8 cellular contexts compared by ENCODE assay signal in genomic region chr1:157490337-157491165, GRCh38.
DNase-seq lines count a peak whose midpoint lies in the region; ATAC-seq and TF ChIP-seq lines count a peak whose summit lies in the region.

No MANE protein-coding gene starts in this region.

- TF ChIP-seq CTCF in GM12872 (IDR thresholded peaks at IDR 0.05; ENCODE audit: insufficient read depth, low read depth, low read length) (peak; percentile 73), SU-DHL-6 (IDR thresholded peaks at IDR 0.05; ENCODE audit: insufficient read depth, low read length, poor library complexity, severe bottlenecking) (peak; percentile 67), body of pancreas (IDR thresholded peaks at IDR 0.05) (peak; percentile 38 to 70 (median 56)), kidney epithelial cell (IDR thresholded peaks at IDR 0.05; ENCODE audit: insufficient read depth, low read length, poor library complexity, severe bottlenecking) (peak; percentile 72)

- no peaks in the 10 kb centered on the region for H3K27me3 ChIP-seq in SU-DHL-6 (ENCODE audit: low read length)
- H3K27me3 ChIP-seq in body of pancreas, result no peaks in the 10 kb centered on the region
- peaks cover 3% of the 10 kb centered on the region for H3K27me3 ChIP-seq in kidney epithelial cell (ENCODE audit: control insufficient read depth, insufficient read depth, low read length)

- H3K4me1 ChIP-seq in body of pancreas, result no peaks in the 10 kb centered on the region

- 18 to 33% methylated on average over 6 to 18 of the region's 18 CpGs for WGBS in body of pancreas, 2 donors

- H3K4me2 ChIP-seq in SU-DHL-6 (ENCODE audit: low read depth, low read length, poor library complexity, severe bottlenecking), result no peak overlapping the region

- no peak overlapping the region for H3K27ac ChIP-seq in SU-DHL-6 (ENCODE audit: low read depth, low read length)
- no peak overlapping the region for H3K27ac ChIP-seq in body of pancreas

- peak; percentile 64 for ATAC-seq in body of pancreas
- ATAC-seq in HG02970 (IDR thresholded peaks at IDR 0.05; ENCODE audit: low FRiP score, unreplicated experiment), result no peak
- no peak for ATAC-seq in HG03439 (IDR thresholded peaks at IDR 0.05; ENCODE audit: unreplicated experiment)

- no peaks in the 10 kb centered on the region for H3K36me3 ChIP-seq in SU-DHL-6 (ENCODE audit: low read length)
- no peaks in the 10 kb centered on the region for H3K36me3 ChIP-seq in body of pancreas (replicated peaks in 1 of 2; ENCODE audit: insufficient read depth in 1 of 2, low read depth in 2 of 2)
- no peaks in the 10 kb centered on the region for H3K36me3 ChIP-seq in kidney epithelial cell (ENCODE audit: control insufficient read depth, insufficient read depth, low read length)

- no peak overlapping the region for H2AFZ ChIP-seq in SU-DHL-6 (ENCODE audit: low read depth, low read length, severe bottlenecking)

- H3K4me3 ChIP-seq in SU-DHL-6 (ENCODE audit: insufficient read depth, low read length, poor library complexity, severe bottlenecking) (no peak overlapping the region), body of pancreas (no peak overlapping the region), kidney epithelial cell (ENCODE audit: low read depth, low read length) (no peak overlapping the region)

- no peak for TF ChIP-seq POLR2A in body of pancreas (IDR thresholded peaks at IDR 0.05)

- no peak overlapping the region for H3K9ac ChIP-seq in SU-DHL-6 (ENCODE audit: low read length)

- DNase-seq in NAMALWA (ENCODE audit: low spot score) (peak; percentile 84), body of pancreas (peak; percentile 73 to 84 (median 80)), kidney epithelial cell (ENCODE audit: low read depth) (no peak)
- peak; percentile 57 for DNase-seq in stimulated activated CD4-positive, alpha-beta T cell treated with anti-CD3 and anti-CD28 coated beads, Interleukin-4, amount 100 ng/mL, for 1 hour

- no peaks in the 10 kb centered on the region for H3K79me2 ChIP-seq in SU-DHL-6 (ENCODE audit: insufficient read depth, low read length)

- H4K20me1 ChIP-seq in SU-DHL-6 (ENCODE audit: low read depth, low read length), result no peaks in the 10 kb centered on the region

- H3F3A ChIP-seq in SU-DHL-6 (ENCODE audit: insufficient read depth), result peaks cover 2% of the 10 kb centered on the region; the same call in 1 of the 2 replicates

- intact Hi-C loops in body of pancreas (cut with DNase I), result loop anchor here (5.0 kb wide), 1 partner anchor 298 kb away; no protein-coding TSS in a partner anchor

- H3K9me2 ChIP-seq in SU-DHL-6 (replicated peaks; ENCODE audit: insufficient read depth, low read length), result no peaks in the 10 kb centered on the region

- no peaks in the 10 kb centered on the region for H3K9me3 ChIP-seq in SU-DHL-6 (ENCODE audit: insufficient read depth, low read length)
- no peaks in the 10 kb centered on the region for H3K9me3 ChIP-seq in body of pancreas
